1 cellular context compared by ENCODE assay signal in genomic region chr5:115601709-115602584, GRCh38.
A peak's percentile ranks its signal among the peaks of the same experiment; 100 is the strongest.
TF ChIP-seq lines count a peak whose summit lies in the region.

Gene TICAM2 (minus strand): TSS chr5:115602479. CDS start chr5:115581256, 21,223 bp downstream.

TF ChIP-seq in K562, 482 proteins besides CTCF, POLR2A, EP300 and RAD21 (continued from another document and continues in another):
- TF ChIP-seq ZNF518B (CRISPR knock-in tag; IDR thresholded peaks at IDR 0.05) (no peak), RFX7 (CRISPR knock-in tag; IDR thresholded peaks at IDR 0.05) (no peak), U2AF1 (optimal IDR thresholded peaks at IDR 0.05; ENCODE audit: low read depth, low read length) (peak; percentile 33), ARID4B (CRISPR knock-in tag; IDR thresholded peaks at IDR 0.05) (0 out of 2 replicates have a peak, but pooled peaks have one; percentile 43), RB1 (IDR thresholded peaks at IDR 0.05; ENCODE audit: low read depth) (peak; percentile 49; the same call in 1 of the 2 replicates), ESRRA (IDR thresholded peaks at IDR 0.05; ENCODE audit: borderline replicate concordance, low read depth) (peak; percentile 61; the same call in 1 of the 2 replicates), CXXC5 (CRISPR knock-in tag; IDR thresholded peaks at IDR 0.05) (peak; percentile 45; the same call in 1 of the 2 replicates), SMARCE1 (IDR thresholded peaks at IDR 0.05) (peak; percentile 47; the same call in 1 of the 2 replicates), HINFP (tag; conservative IDR thresholded peaks at IDR 0.05; ENCODE audit: low read depth) (no peak), TRIM25 (IDR thresholded peaks at IDR 0.05; ENCODE audit: borderline replicate concordance) (no peak), SPI1 (IDR thresholded peaks at IDR 0.05; ENCODE audit: borderline replicate concordance, low read depth, low read length) (peak; percentile 66), ZBTB7A (IDR thresholded peaks at IDR 0.05; ENCODE audit: borderline replicate concordance, control insufficient read depth, low read depth, low read length) (peak; percentile 80; the same call in 1 of the 2 replicates), ZBTB11 (CRISPR knock-in tag; IDR thresholded peaks at IDR 0.05) (0 out of 6 replicates have a peak, but pooled peaks of 1 of the 3 experiments have one; percentile 26), ATF7 (IDR thresholded peaks at IDR 0.05) (0 out of 2 replicates have a peak, but pooled peaks have one; percentile 19), MBD1 (CRISPR knock-in tag; IDR thresholded peaks at IDR 0.05) (no peak), ZNF318 (IDR thresholded peaks at IDR 0.05; ENCODE audit: borderline replicate concordance in 1 of 2, low read depth in 1 of 2) (no peak), ZNF175 (CRISPR knock-in tag; IDR thresholded peaks at IDR 0.05; ENCODE audit: low read depth) (no peak)
